In the genomic region with DNA sequence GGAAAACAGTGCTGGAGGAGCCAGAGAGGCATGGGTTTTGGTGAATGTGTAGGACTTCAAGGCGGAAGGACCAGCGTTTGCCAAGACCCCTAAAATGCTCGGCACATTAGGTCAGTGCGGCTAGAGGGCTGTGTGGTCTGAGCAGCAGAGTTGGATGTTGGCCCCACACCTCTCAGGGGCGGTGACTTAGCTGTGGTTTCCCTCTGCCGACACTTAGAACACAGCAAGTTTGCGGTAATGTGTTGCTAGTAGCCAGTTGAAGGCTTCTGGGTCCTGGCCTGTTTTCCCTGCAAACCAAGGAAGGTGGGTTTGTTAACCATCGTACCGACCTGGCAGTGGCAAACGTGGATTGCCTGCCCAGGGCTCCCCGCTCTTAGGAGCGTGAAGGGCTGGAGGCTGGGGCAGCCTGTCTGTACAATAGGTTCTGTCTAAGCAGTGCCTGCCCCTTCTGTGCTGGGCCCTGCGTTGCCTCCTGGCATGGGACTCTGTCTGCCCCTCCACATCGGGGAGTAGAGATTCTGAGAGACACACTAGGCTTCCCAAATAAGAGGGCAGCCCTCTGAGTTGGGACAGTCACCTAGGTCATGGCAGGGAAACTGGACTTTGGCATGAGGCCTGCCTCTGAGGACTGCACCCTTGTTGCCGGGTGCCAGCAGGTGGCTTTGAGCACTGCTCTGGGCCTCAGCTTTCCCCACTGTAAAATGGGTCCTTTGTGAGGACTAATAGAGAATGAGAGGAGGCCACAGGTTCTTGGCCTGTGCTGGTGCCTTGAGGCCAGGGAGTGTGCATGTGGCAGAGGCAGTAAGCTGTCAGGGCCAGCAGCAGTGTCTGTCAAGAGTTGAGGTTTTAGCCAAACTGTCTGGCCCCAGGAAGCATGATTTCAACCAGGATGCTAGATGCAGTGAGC, we compare ENCODE assay signal across 29 cellular contexts. TPM values are rescaled to one million over a fixed set of nuclear protein-coding genes. Genes with fewer than 3 reads are reported as not detected.
DNase-seq lines count a peak whose midpoint lies in the region; ATAC-seq, FAIRE-seq and TF ChIP-seq lines count a peak whose summit lies in the region.
"Had no signal": no experiment of that assay in that cellular context is flagged by ENCODE, and none has a peak within 500 bp of the region (broad histone marks: within the 10 kb centered on the region; RNA-seq: fewer than 3 reads in every experiment).

No MANE protein-coding gene starts in this region.

- H3K4me3 ChIP-seq in brain microvascular endothelial cell (ENCODE audit: low read depth, low read length) (no peak overlapping the region), trophoblast cell (ENCODE audit: low read depth, low read length) (no peak overlapping the region)
- H3K4me3 ChIP-seq: BLaER1, cardiac muscle cell, gastrocnemius medialis, left ventricle myocardium inferior, upper lobe of left lung had no signal

- H4K12ac ChIP-seq in trophoblast cell (ENCODE audit: low read depth, low read length), result no peak overlapping the region

- H3K79me2 ChIP-seq in trophoblast cell (ENCODE audit: control insufficient read depth, insufficient read depth, low read length, poor library complexity), result no peaks in the 10 kb centered on the region

- ATAC-seq in activated T-helper 17 cell treated with anti-CD3 and anti-CD28 coated beads, Interleukin-2, amount 50 U/mL, for 72 hours (replicated peaks), result no peak
- peak; percentile 31 for ATAC-seq in left lobe of liver
- ATAC-seq in stimulated activated naive B cell treated with anti-CD40 and anti-IgM and Interleukin-4, amounts not matched to agents 10 μg/mL and 1 μg/mL and 100 μg/mL, for 72 hours (replicated peaks), result no peak
- ATAC-seq: gastrocnemius medialis, Panc1 had no signal

- no peak overlapping the region for H2AK5ac ChIP-seq in trophoblast cell (ENCODE audit: low read length)

- no peak overlapping the region for H2BK120ac ChIP-seq in trophoblast cell (ENCODE audit: insufficient read depth, low read length, poor library complexity)

- peaks cover 68% of the 10 kb centered on the region for H3K36me3 Mint-ChIP-seq in activated T-helper 17 cell treated with anti-CD3 and anti-CD28 coated beads, Interleukin-2, amount 50 U/mL, for 72 hours (ENCODE audit: low read depth)
- peaks cover 39 to 62% of the 10 kb centered on the region in 2 donors for H3K36me3 Mint-ChIP-seq in stimulated activated naive B cell treated with anti-CD40 and anti-IgM and Interleukin-4, amounts not matched to agents 10 μg/mL and 1 μg/mL and 100 μg/mL, for 72 hours

- H2BK12ac ChIP-seq in trophoblast cell (ENCODE audit: low read length), result no peak overlapping the region

- no peaks in the 10 kb centered on the region for H3K27me3 ChIP-seq in brain microvascular endothelial cell (replicated peaks)
- no peaks in the 10 kb centered on the region for H3K27me3 ChIP-seq in trophoblast cell (ENCODE audit: insufficient read depth, low read length)
- H3K27me3 ChIP-seq: BLaER1, cardiac muscle cell, gastrocnemius medialis, upper lobe of left lung had no signal

- H3K18ac ChIP-seq in trophoblast cell (ENCODE audit: low read length), result no peak overlapping the region

- H3K23ac ChIP-seq in trophoblast cell (ENCODE audit: low read length), result no peak overlapping the region

- no peak overlapping the region for H4K91ac ChIP-seq in trophoblast cell (ENCODE audit: low read depth, low read length)

- no peak overlapping the region for H3K27ac ChIP-seq in brain microvascular endothelial cell
- no peak overlapping the region for H3K27ac ChIP-seq in trophoblast cell (ENCODE audit: low read depth, low read length)
- H3K27ac ChIP-seq: BLaER1, cardiac muscle cell, gastrocnemius medialis, upper lobe of left lung had no signal

- peaks cover 5 to 11% of the 10 kb centered on the region in 2 experiments for H3K4me1 ChIP-seq in trophoblast cell (ENCODE audit: control insufficient read depth in 1 of 2, insufficient read depth in 2 of 2, low read length in 2 of 2)
- H3K4me1 ChIP-seq: Caco-2, gastrocnemius medialis, upper lobe of left lung had no signal

- H3K9me3 ChIP-seq in trophoblast cell (ENCODE audit: insufficient read depth, low read depth, low read length), result peaks cover 7% of the 10 kb centered on the region
- H3K9me3 ChIP-seq: BLaER1, Caco-2, gastrocnemius medialis, left ventricle myocardium inferior, upper lobe of left lung had no signal

- H2BK5ac ChIP-seq in trophoblast cell (ENCODE audit: low read depth, low read length, poor library complexity), result no peak overlapping the region

- no peaks in the 10 kb centered on the region for H3K27me3 Mint-ChIP-seq in activated T-helper 17 cell treated with anti-CD3 and anti-CD28 coated beads, Interleukin-2, amount 50 U/mL, for 72 hours
- H3K27me3 Mint-ChIP-seq in stimulated activated naive B cell treated with anti-CD40 and anti-IgM and Interleukin-4, amounts not matched to agents 10 μg/mL and 1 μg/mL and 100 μg/mL, for 72 hours, result no peaks in the 10 kb centered on the region

- no peak overlapping the region for H3K14ac ChIP-seq in trophoblast cell (ENCODE audit: low read length)

- peak; percentile 38 for DNase-seq in activated effector memory CD4-positive, alpha-beta T cell treated with anti-CD3 and anti-CD28 coated beads, Interleukin-2, amount 50 U/mL, for 16 hours
- no peak for DNase-seq in activated effector memory CD4-positive, alpha-beta T cell treated with Interleukin-2 at 50 U/mL for 16 hours
- DNase-seq in left lobe of liver (ENCODE audit: low spot score), result peak; percentile 36
- no peak for DNase-seq in stimulated activated naive B cell treated with anti-CD40 and anti-IgM and Interleukin-4, amounts not matched to agents 10 μg/mL and 1 μg/mL and 100 μg/mL, for 72 hours
- no peak for DNase-seq in brain microvascular endothelial cell
- no peak for DNase-seq in trophoblast cell
- no peak for DNase-seq in GM12891 (ENCODE audit: insufficient read length, low spot score)
- DNase-seq: ACHN; activated CD4-positive, CD25-positive, alpha-beta regulatory T cell; activated naive CD4-positive, alpha-beta T cell treated with Interleukin-2 at 50 U/mL for 16 hours; activated T-cell treated with anti-CD3 and anti-CD28 coated beads, Interleukin-2, amount 50 U/mL, for 1 hour; gastrocnemius medialis; GF-D8; H9; hippocampal formation; left ventricle myocardium inferior; NCI-H1417; NCI-H2029 treated with DMSO at 0.1 percent for 48 hours; NCI-H69; SIG-M5; T1000 had no signal

- no peak overlapping the region for H4K8ac ChIP-seq in trophoblast cell (ENCODE audit: low read depth, low read length)

- H3K79me1 ChIP-seq in trophoblast cell (ENCODE audit: low read length), result no peaks in the 10 kb centered on the region

- H3K4ac ChIP-seq in trophoblast cell (ENCODE audit: low read depth, low read length), result no peak overlapping the region

- H3K27ac Mint-ChIP-seq in activated T-helper 17 cell treated with anti-CD3 and anti-CD28 coated beads, Interleukin-2, amount 50 U/mL, for 72 hours, result peak overlapping the region; percentile 85
- H3K27ac Mint-ChIP-seq in stimulated activated naive B cell treated with anti-CD40 and anti-IgM and Interleukin-4, amounts not matched to agents 10 μg/mL and 1 μg/mL and 100 μg/mL, for 72 hours, result peak overlapping the region; percentile 63

- no peak overlapping the region for H2AFZ ChIP-seq in trophoblast cell (ENCODE audit: insufficient read depth, low read length, poor library complexity)

- H3K4me1 Mint-ChIP-seq in activated T-helper 17 cell treated with anti-CD3 and anti-CD28 coated beads, Interleukin-2, amount 50 U/mL, for 72 hours, result peaks cover 11% of the 10 kb centered on the region
- H3K4me1 Mint-ChIP-seq in stimulated activated naive B cell treated with anti-CD40 and anti-IgM and Interleukin-4, amounts not matched to agents 10 μg/mL and 1 μg/mL and 100 μg/mL, for 72 hours, result peaks cover 17 to 29% of the 10 kb centered on the region in 2 donors

- no peak overlapping the region for H3K4me3 Mint-ChIP-seq in activated T-helper 17 cell treated with anti-CD3 and anti-CD28 coated beads, Interleukin-2, amount 50 U/mL, for 72 hours
- no peak overlapping the region for H3K4me3 Mint-ChIP-seq in stimulated activated naive B cell treated with anti-CD40 and anti-IgM and Interleukin-4, amounts not matched to agents 10 μg/mL and 1 μg/mL and 100 μg/mL, for 72 hours
- H3K4me3 Mint-ChIP-seq: H9 had no signal

- H3K4me2 ChIP-seq in trophoblast cell (ENCODE audit: low read length), result no peak overlapping the region
- H3K4me2 ChIP-seq: BLaER1 had no signal

- TF ChIP-seq CTCF in brain microvascular endothelial cell (IDR thresholded peaks at IDR 0.05; ENCODE audit: low read depth, low read length, missing control alignments), result no peak

- no CpG with 5 or more reads among the region's 15 CpGs for WGBS in trophoblast cell (ENCODE audit: extremely low coverage, insufficient coverage, insufficient read length)

- peaks cover 36% of the 10 kb centered on the region for H3K36me3 ChIP-seq in brain microvascular endothelial cell (replicated peaks)
- peaks cover 49 to 55% of the 10 kb centered on the region in 2 experiments for H3K36me3 ChIP-seq in trophoblast cell (ENCODE audit: control insufficient read depth in 1 of 2, insufficient read depth in 2 of 2, low read length in 2 of 2)

- no peak for TF ChIP-seq POLR2A in GM12891 (IDR thresholded peaks at IDR 0.05; ENCODE audit: low read depth, low read length)

- no peak for FAIRE-seq in GM12891 (lab: Jason Lieb, UNC)
- FAIRE-seq: GM18507, HTR-8/SVneo had no signal

- H3K9ac ChIP-seq in trophoblast cell (ENCODE audit: low read length), result no peak overlapping the region
- H3K9ac ChIP-seq: BLaER1 had no signal

- in situ Hi-C loops in brain microvascular endothelial cell (cut with HindIII; ENCODE audit: low pct_ligation_motif_present, low sequenced_read_pairs), result no loop called here

- no peaks in the 10 kb centered on the region for H3K9me3 Mint-ChIP-seq in activated T-helper 17 cell treated with anti-CD3 and anti-CD28 coated beads, Interleukin-2, amount 50 U/mL, for 72 hours
- H3K9me3 Mint-ChIP-seq in stimulated activated naive B cell treated with anti-CD40 and anti-IgM and Interleukin-4, amounts not matched to agents 10 μg/mL and 1 μg/mL and 100 μg/mL, for 72 hours, result no peaks in the 10 kb centered on the region

TF ChIP-seq in GM12891, 5 proteins besides CTCF, POLR2A, EP300 and RAD21:
- no peak for TF ChIP-seq PAX5 (IDR thresholded peaks at IDR 0.05; ENCODE audit: insufficient read depth, low read length, severe bottlenecking)
- TF ChIP-seq TAF1 (IDR thresholded peaks at IDR 0.05; ENCODE audit: low read depth, low read length), result no peak
- no peak for TF ChIP-seq POU2F2 (IDR thresholded peaks at IDR 0.05; ENCODE audit: low read depth, low read length)
- no peak for TF ChIP-seq SPI1 (IDR thresholded peaks at IDR 0.05; ENCODE audit: low read depth, low read length)
- no peak for TF ChIP-seq POLR2AphosphoS5 (IDR thresholded peaks at IDR 0.05; ENCODE audit: low read depth, low read length)

RNA-seq across cellular contexts. Expression of gene NACAD, which starts 13.8 kb away (rescaled TPM):
- total RNA-seq in activated T-helper 17 cell treated with anti-CD3 and anti-CD28 coated beads, Interleukin-2, amount 50 U/mL, for 72 hours, result 1 to 10 TPM in 1 of 2 donors, under 1 TPM in 1; 0.71 to 1.3 TPM
- total RNA-seq in left lobe of liver, result 0.05 TPM
- polyA plus RNA-seq in trophoblast cell (2013), result 6.1 and 6.3 TPM in 2 replicates
- 0.03 TPM for polyA plus RNA-seq in GM12891 (2012; ENCODE audit: low read depth, missing spikeins)

RNA-seq across cellular contexts. Expression of gene TBRG4, which starts 36.5 kb away (rescaled TPM):
- total RNA-seq in activated T-helper 17 cell treated with anti-CD3 and anti-CD28 coated beads, Interleukin-2, amount 50 U/mL, for 72 hours, result 100 to 1,000 TPM; 119 to 177 TPM
- 40.2 TPM for total RNA-seq in left lobe of liver
- 51.4 and 52.2 TPM in 2 replicates for polyA plus RNA-seq in trophoblast cell (2013)
- polyA plus RNA-seq in GM12891 (2012; ENCODE audit: low read depth, missing spikeins), result 58.5 TPM

Comparison
In these comparisons a context has a peak if more than half of its experiments do, and no peak if none do; other contexts are left out.
1. DNase-seq: peak in activated effector memory CD4-positive, alpha-beta T cell treated with anti-CD3 and anti-CD28 coated beads, Interleukin-2, amount 50 U/mL, for 16 hours (single experiment) and left lobe of liver (single experiment); none in activated effector memory CD4-positive, alpha-beta T cell treated with Interleukin-2 at 50 U/mL for 16 hours (single experiment), stimulated activated naive B cell treated with anti-CD40 and anti-IgM and Interleukin-4, amounts not matched to agents 10 μg/mL and 1 μg/mL and 100 μg/mL, for 72 hours (single experiment), brain microvascular endothelial cell (single experiment), trophoblast cell (0 of 2) and GM12891 (single experiment).